11 cellular contexts compared by ENCODE assay signal in genomic region chr14:39717000-39717399, GRCh38.
"Had no signal": no experiment of that assay in that cellular context is flagged by ENCODE, and none has a peak within 500 bp of the region (broad histone marks: within the 10 kb centered on the region; RNA-seq: fewer than 3 reads in every experiment).

No MANE protein-coding gene starts in this region.

- H2AFZ ChIP-seq: GM23248, GM23338 had no signal

- H3K36me3 ChIP-seq: HAP-1 had no signal

- H3K9ac ChIP-seq: GM23248 had no signal

- H3K27ac ChIP-seq: GM23248 had no signal

- H3K9me3 ChIP-seq: HAP-1 had no signal

- ATAC-seq: GM23338, HCT116 had no signal

- DNase-seq: GM23248, GOT3, H7, H9, HCEC 1CT, HFFc6 had no signal

- H3K4me2 ChIP-seq: GM23338 had no signal

- H3K4me3 ChIP-seq: GM23248, GM23338, HAP-1 had no signal

- FAIRE-seq: H1, H54 had no signal
